ENCODE assay signal across 12 cellular contexts in genomic region chr7:77266162-77266807, GRCh38.
DNase-seq lines count a peak whose midpoint lies in the region; ATAC-seq and TF ChIP-seq lines count a peak whose summit lies in the region.
"Had no signal": no experiment of that assay in that cellular context is flagged by ENCODE, and none has a peak within 500 bp of the region (broad histone marks: within the 10 kb centered on the region; RNA-seq: fewer than 3 reads in every experiment).

No MANE protein-coding gene starts in this region.

- TF ChIP-seq CTCF in GM13976 (IDR thresholded peaks at IDR 0.05; ENCODE audit: borderline replicate concordance, control extremely low read depth, extremely low read depth, insufficient read depth, missing control alignments) (no peak), tibial nerve (IDR thresholded peaks at IDR 0.05) (no peak)

- no peak overlapping the region for H3K4me3 ChIP-seq in SJCRH30
- H3K4me3 ChIP-seq in tibial nerve = no peak overlapping the region
- H3K4me3 ChIP-seq: left lung, sigmoid colon had no signal

- H3K27ac ChIP-seq in SJCRH30 (no peak overlapping the region), tibial nerve (no peak overlapping the region)
- H3K27ac ChIP-seq: left lung, sigmoid colon had no signal

- WGBS in tibial nerve, 2 donors = 88 to 89% methylated on average over 2 of the region's 2 CpGs

- ATAC-seq in GM19351 (IDR thresholded peaks at IDR 0.05; ENCODE audit: unreplicated experiment) (peak; percentile 93), HG02938 (IDR thresholded peaks at IDR 0.05; ENCODE audit: unreplicated experiment) (peak; percentile 93)
- ATAC-seq: left lung had no signal

- H3K27me3 ChIP-seq in SJCRH30 = no peaks in the 10 kb centered on the region
- no peaks in the 10 kb centered on the region for H3K27me3 ChIP-seq in tibial nerve
- H3K27me3 ChIP-seq: left lung, sigmoid colon had no signal

- H3K36me3 ChIP-seq in SJCRH30 = no peaks in the 10 kb centered on the region
- H3K36me3 ChIP-seq in tibial nerve = peaks cover 0 to 30% (median 0%) of the 10 kb centered on the region in 3 donors
- H3K36me3 ChIP-seq: left lung had no signal

- in situ Hi-C loops in GM13976 (cut with MboI; ENCODE audit: low sequenced_read_pairs, unreplicated experiment) = no loop called here

- intact Hi-C loops in posterior cingulate gyrus (cut with DNase I) = no loop called here

- no peak for TF ChIP-seq POLR2A in tibial nerve (IDR thresholded peaks at IDR 0.05)

- H3K9me3 ChIP-seq in SJCRH30 (replicated peaks) (peaks cover 4% of the 10 kb centered on the region; the same call in 1 of the 2 replicates), tibial nerve (no peaks in the 10 kb centered on the region)
- H3K9me3 ChIP-seq: left lung, sigmoid colon had no signal

- peaks cover 14% of the 10 kb centered on the region for H3K4me1 ChIP-seq in SJCRH30
- peaks cover 0 to 9% (median 8%) of the 10 kb centered on the region in 4 donors for H3K4me1 ChIP-seq in tibial nerve

- DNase-seq in GM13976 (ENCODE audit: low spot score) (peak; percentile 64), SJCRH30 (peak; percentile 14 to 37), NCI-H2081 (lab: John Stamatoyannopoulos, UW) (no peak), posterior cingulate gyrus (no peak), SKM-1 (lab: John Stamatoyannopoulos, UW; ENCODE audit: unreplicated experiment) (no peak), tibial nerve (ENCODE audit: low spot score in 2 of 2) (no peak)
- DNase-seq: CD4-positive, alpha-beta T cell; left lung; NCI-H1417; sigmoid colon had no signal

- TF ChIP-seq EP300 in tibial nerve (IDR thresholded peaks at IDR 0.05) = no peak

Comparison
In these comparisons a context has a peak if more than half of its experiments do, and no peak if none do; other contexts are left out.
1. DNase-seq: peak in GM13976 (single experiment) and SJCRH30 (2 of 2); none in NCI-H2081 (0 of 2), posterior cingulate gyrus (0 of 10), SKM-1 (single experiment) and tibial nerve (0 of 2).